In the genomic region with DNA sequence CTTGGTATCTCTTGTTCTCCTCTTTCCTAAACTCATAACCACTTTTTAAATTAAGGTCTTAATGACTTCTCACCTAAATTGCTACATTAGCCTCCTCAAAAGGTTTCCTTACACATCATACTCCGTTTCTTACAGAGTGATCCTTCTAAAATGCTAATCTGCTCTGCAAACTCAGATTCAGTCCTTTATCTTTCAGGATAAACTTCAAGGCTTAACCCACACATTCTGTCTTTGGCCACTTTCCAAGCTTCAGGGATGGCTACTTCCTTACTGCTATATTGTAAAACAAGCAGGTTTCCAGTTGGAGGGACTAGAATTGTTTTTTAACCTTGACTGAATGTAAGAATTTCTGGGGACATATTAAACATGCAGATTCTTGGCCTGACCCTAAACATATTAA, we compare ENCODE assay signal across 1 cellular context.
TF ChIP-seq lines count a peak whose summit lies in the region.

No MANE protein-coding gene starts in this region.

TF ChIP-seq in SK-N-SH treated with all-trans-retinoic acid at 6 μM for 48 hours, 23 proteins besides CTCF, POLR2A, EP300 and RAD21 (continued from another document):
- TF ChIP-seq ZFP30 (CRISPR knock-in tag; IDR thresholded peaks at IDR 0.05), result no peak
- TF ChIP-seq ISL1 (CRISPR knock-in tag; IDR thresholded peaks at IDR 0.05), result no peak
